ENCODE assay signal across 13 cellular contexts in genomic region chr1:228276901-228277490, GRCh38.
DNase-seq lines count a peak whose midpoint lies in the region; ATAC-seq and TF ChIP-seq lines count a peak whose summit lies in the region.
"Had no signal": no experiment of that assay in that cellular context is flagged by ENCODE, and none has a peak within 500 bp of the region (broad histone marks: within the 10 kb centered on the region; RNA-seq: fewer than 3 reads in every experiment).

No MANE protein-coding gene starts in this region.

- 93% methylated on average over 25 of the region's 25 CpGs for WGBS in mesenchymal stem cell

- peaks cover 0 to 22% of the 10 kb centered on the region in 2 donors for H3K4me1 ChIP-seq in right atrium auricular region
- peaks cover 18% of the 10 kb centered on the region for H3K4me1 ChIP-seq in mesenchymal stem cell (ENCODE audit: control insufficient read depth, insufficient read depth, low read depth, low read length)
- peaks cover 22% of the 10 kb centered on the region for H3K4me1 ChIP-seq in vagina

- H4K91ac ChIP-seq in mesenchymal stem cell (ENCODE audit: low read length), result no peak overlapping the region

- H3K27me3 ChIP-seq in right atrium auricular region (no peaks in the 10 kb centered on the region), mesenchymal stem cell (ENCODE audit: control insufficient read depth in 1 of 2, insufficient read depth in 1 of 2, low read length in 2 of 2) (no peaks in the 10 kb centered on the region), vagina (no peaks in the 10 kb centered on the region), brain microvascular endothelial cell (replicated peaks) (no peaks in the 10 kb centered on the region)
- H3K27me3 ChIP-seq: body of pancreas had no signal

- peak; percentile 56 for DNase-seq in Right ventricle myocardium inferior (ENCODE audit: missing footprints)
- DNase-seq in right atrium auricular region (ENCODE audit: low spot score), result no peak
- DNase-seq in activated T-helper 2 cell treated with anti-CD3 and anti-CD28 coated beads, Interferon-gamma antibody, Interleukin-2, Interleukin-4, amounts not matched to agents 10 μg/mL and 5 μg/mL and 100 μg/mL, durations not matched to agents 14 hours and 24 hours and 36 hours (ENCODE audit: low spot score), result peak; percentile 6
- DNase-seq in mesenchymal stem cell, result no peak
- DNase-seq in vagina (ENCODE audit: extremely low spot score in 2 of 2), result peak in 1 of 2 donors; percentile 86
- no peak for DNase-seq in brain microvascular endothelial cell
- no peak for DNase-seq in iPS-NIHi11 (ENCODE audit: low spot score)
- DNase-seq: midbrain; stimulated activated CD4-positive, alpha-beta T cell treated with anti-CD3 and anti-CD28 coated beads, Interleukin-4, amount 100 ng/mL, for 4 hours had no signal

- peak overlapping the region in 1 of 2 experiments; percentile 43 for H2BK12ac ChIP-seq in mesenchymal stem cell (ENCODE audit: low read length in 2 of 2)

- peak overlapping the region in 1 of 2 donors; percentile 74 for H3K27ac ChIP-seq in right atrium auricular region
- no peak overlapping the region for H3K27ac ChIP-seq in mesenchymal stem cell (ENCODE audit: low read length, poor library complexity, severe bottlenecking)
- H3K27ac ChIP-seq in vagina, result peak overlapping the region; percentile 89
- H3K27ac ChIP-seq in brain microvascular endothelial cell, result no peak overlapping the region

- H2BK5ac ChIP-seq in mesenchymal stem cell (ENCODE audit: low read depth, low read length, poor library complexity, severe bottlenecking), result no peak overlapping the region

- H2BK120ac ChIP-seq in mesenchymal stem cell (ENCODE audit: low read depth, low read length), result no peak overlapping the region

- peak overlapping the region; percentile 83 for H3K9ac ChIP-seq in mesenchymal stem cell (ENCODE audit: low read length)

- ATAC-seq in Right ventricle myocardium inferior, result no peak
- ATAC-seq in HG03159 (IDR thresholded peaks at IDR 0.05; ENCODE audit: unreplicated experiment), result no peak

- no peak overlapping the region for H3K4me2 ChIP-seq in mesenchymal stem cell (ENCODE audit: low read length, poor library complexity, severe bottlenecking)

- no peak overlapping the region for H2BK15ac ChIP-seq in mesenchymal stem cell (ENCODE audit: low read depth, poor library complexity, severe bottlenecking)

- no peak overlapping the region for H4K8ac ChIP-seq in mesenchymal stem cell (ENCODE audit: low read length)

- H3K9me3 Mint-ChIP-seq in activated T-helper 2 cell treated with anti-CD3 and anti-CD28 coated beads, Interferon-gamma antibody, Interleukin-2, Interleukin-4, amounts not matched to agents 10 μg/mL and 5 μg/mL and 100 μg/mL, durations not matched to agents 14 hours and 24 hours and 36 hours, result no peaks in the 10 kb centered on the region
- H3K9me3 Mint-ChIP-seq: stimulated activated naive CD8-positive, alpha-beta T cell treated with anti-CD3 and anti-CD28 coated beads, Interleukin-15, amount 100 ng/mL, for 72 hours; T-helper 1 cell treated with Interleukin-12 subunit alpha and Interleukin-12 subunit beta and Interleukin-4 antibody, amounts not matched to agents 30 μg/mL and 1 μg/mL, for 36 hours had no signal

- H3K4me1 Mint-ChIP-seq in activated T-helper 2 cell treated with anti-CD3 and anti-CD28 coated beads, Interferon-gamma antibody, Interleukin-2, Interleukin-4, amounts not matched to agents 10 μg/mL and 5 μg/mL and 100 μg/mL, durations not matched to agents 14 hours and 24 hours and 36 hours (ENCODE audit: low read depth), result peaks cover 4% of the 10 kb centered on the region

- H3K14ac ChIP-seq in mesenchymal stem cell (ENCODE audit: low read length in 2 of 2), result no peak overlapping the region

- H3K18ac ChIP-seq in mesenchymal stem cell (ENCODE audit: low read depth in 1 of 2, low read length in 2 of 2), result no peak overlapping the region

- peak overlapping the region in 1 of 2 donors; percentile 61 for H3K4me3 ChIP-seq in right atrium auricular region
- no peak overlapping the region for H3K4me3 ChIP-seq in mesenchymal stem cell (ENCODE audit: insufficient read depth in 1 of 2, low read depth in 1 of 2, low read length in 2 of 2)
- H3K4me3 ChIP-seq in vagina, result peak overlapping the region in 1 of 2 donors; percentile 65
- H3K4me3 ChIP-seq in brain microvascular endothelial cell (ENCODE audit: low read depth, low read length), result no peak overlapping the region

- TF ChIP-seq CTCF in right atrium auricular region (IDR thresholded peaks at IDR 0.05) (no peak), vagina (IDR thresholded peaks at IDR 0.05) (no peak), brain microvascular endothelial cell (IDR thresholded peaks at IDR 0.05; ENCODE audit: low read depth, low read length, missing control alignments) (no peak)

- H2AK5ac ChIP-seq in mesenchymal stem cell (ENCODE audit: low read length, severe bottlenecking), result no peak overlapping the region

- H3K36me3 ChIP-seq in right atrium auricular region (peaks cover 87% of the 10 kb centered on the region), mesenchymal stem cell (ENCODE audit: control insufficient read depth in 1 of 2, insufficient read depth in 2 of 2, low read depth in 1 of 2, low read length in 2 of 2) (peaks cover 2 to 81% of the 10 kb centered on the region in 2 experiments), vagina (no peaks in the 10 kb centered on the region), brain microvascular endothelial cell (replicated peaks) (no peaks in the 10 kb centered on the region)

- no peaks in the 10 kb centered on the region for H3K27me3 Mint-ChIP-seq in activated T-helper 2 cell treated with anti-CD3 and anti-CD28 coated beads, Interferon-gamma antibody, Interleukin-2, Interleukin-4, amounts not matched to agents 10 μg/mL and 5 μg/mL and 100 μg/mL, durations not matched to agents 14 hours and 24 hours and 36 hours (ENCODE audit: low read depth)
- H3K27me3 Mint-ChIP-seq: stimulated activated naive CD8-positive, alpha-beta T cell treated with anti-CD3 and anti-CD28 coated beads, Interleukin-15, amount 100 ng/mL, for 72 hours had no signal

- H3K4me3 Mint-ChIP-seq in activated T-helper 2 cell treated with anti-CD3 and anti-CD28 coated beads, Interferon-gamma antibody, Interleukin-2, Interleukin-4, amounts not matched to agents 10 μg/mL and 5 μg/mL and 100 μg/mL, durations not matched to agents 14 hours and 24 hours and 36 hours (ENCODE audit: low read depth), result no peak overlapping the region

- peaks cover 6% of the 10 kb centered on the region for H3K36me3 Mint-ChIP-seq in activated T-helper 2 cell treated with anti-CD3 and anti-CD28 coated beads, Interferon-gamma antibody, Interleukin-2, Interleukin-4, amounts not matched to agents 10 μg/mL and 5 μg/mL and 100 μg/mL, durations not matched to agents 14 hours and 24 hours and 36 hours (ENCODE audit: low read depth)

- peaks cover 12% of the 10 kb centered on the region for H3K79me1 ChIP-seq in mesenchymal stem cell (replicated peaks; ENCODE audit: low read length, poor library complexity, severe bottlenecking)

- in situ Hi-C loops in brain microvascular endothelial cell (cut with HindIII; ENCODE audit: low pct_ligation_motif_present, low sequenced_read_pairs), result no loop called here

- no peak overlapping the region for H2AFZ ChIP-seq in mesenchymal stem cell (ENCODE audit: low read depth, low read length)

- no peak overlapping the region for H3K4ac ChIP-seq in mesenchymal stem cell (ENCODE audit: low read depth in 1 of 2, low read length in 2 of 2)

- H3K27ac Mint-ChIP-seq in activated T-helper 2 cell treated with anti-CD3 and anti-CD28 coated beads, Interferon-gamma antibody, Interleukin-2, Interleukin-4, amounts not matched to agents 10 μg/mL and 5 μg/mL and 100 μg/mL, durations not matched to agents 14 hours and 24 hours and 36 hours, result no peak overlapping the region
- H3K27ac Mint-ChIP-seq: T-helper 1 cell treated with Interleukin-12 subunit alpha and Interleukin-12 subunit beta and Interleukin-4 antibody, amounts not matched to agents 30 μg/mL and 1 μg/mL, for 36 hours had no signal

- H3K23ac ChIP-seq in mesenchymal stem cell (ENCODE audit: low read length in 2 of 2), result no peak overlapping the region

- intact Hi-C loops in Right ventricle myocardium inferior (cut with DNase I), result no loop called here
- intact Hi-C loops in activated T-helper 2 cell treated with anti-CD3 and anti-CD28 coated beads, Interferon-gamma antibody, Interleukin-2, Interleukin-4, amounts not matched to agents 10 μg/mL and 5 μg/mL and 100 μg/mL, durations not matched to agents 14 hours and 24 hours and 36 hours (cut with micrococcal nuclease), result no loop called here
- intact Hi-C loops in vagina (cut with DNase I), result no loop called here

- TF ChIP-seq POLR2A in vagina (IDR thresholded peaks at IDR 0.05), result no peak

- H3K9me3 ChIP-seq in right atrium auricular region (no peaks in the 10 kb centered on the region), mesenchymal stem cell (ENCODE audit: control insufficient read depth, low read length) (no peaks in the 10 kb centered on the region), vagina (no peaks in the 10 kb centered on the region)
- H3K9me3 ChIP-seq: body of pancreas had no signal

Comparison
In these comparisons a context has a peak if more than half of its experiments do, and no peak if none do; other contexts are left out.
1. DNase-seq: peak in Right ventricle myocardium inferior (single experiment) and activated T-helper 2 cell treated with anti-CD3 and anti-CD28 coated beads, Interferon-gamma antibody, Interleukin-2, Interleukin-4, amounts not matched to agents 10 μg/mL and 5 μg/mL and 100 μg/mL, durations not matched to agents 14 hours and 24 hours and 36 hours (single experiment); none in right atrium auricular region (single experiment), mesenchymal stem cell (single experiment), brain microvascular endothelial cell (single experiment) and iPS-NIHi11 (single experiment).